ENCODE assay signal across 10 cellular contexts in genomic region chr12:6963741-6964446, GRCh38. TPM values are rescaled to one million over a fixed set of nuclear protein-coding genes. Genes with fewer than 3 reads are reported as not detected.
DNase-seq lines count a peak whose midpoint lies in the region; ATAC-seq and TF ChIP-seq lines count a peak whose summit lies in the region.
"Had no signal": no experiment of that assay in that cellular context is flagged by ENCODE, and none has a peak within 500 bp of the region (broad histone marks: within the 10 kb centered on the region; RNA-seq: fewer than 3 reads in every experiment).

No MANE protein-coding gene starts in this region.

- peaks cover 5 to 58% (median 15%) of the 10 kb centered on the region in 3 donors for H3K36me3 Mint-ChIP-seq in CD8-positive, alpha-beta memory T cell
- H3K36me3 Mint-ChIP-seq in dendritic cell treated with granulocyte-macrophage colony-stimulating factor and Interleukin-4, amounts not matched to agents 40 ng/mL and 50 ng/mL, for 4 days (ENCODE audit: low read depth), result peaks cover 74% of the 10 kb centered on the region
- peaks cover 6% of the 10 kb centered on the region for H3K36me3 Mint-ChIP-seq in natural killer cell

- DNase-seq in CD8-positive, alpha-beta memory T cell, result peak in 1 of 5 donors; percentile 49
- DNase-seq in natural killer cell (no peak), AML-193 (lab: John Stamatoyannopoulos, UW) (no peak), hippocampal formation (lab: John Stamatoyannopoulos, UW) (no peak), DMS114 treated with DMSO at 0.1 percent for 48 hours (lab: John Stamatoyannopoulos, UW; ENCODE audit: unreplicated experiment) (no peak), iPS-NIHi7 (ENCODE audit: extremely low spot score) (no peak)

- no peak overlapping the region for H3K4me2 ChIP-seq in Loucy (ENCODE audit: low read depth, low read length, poor library complexity, severe bottlenecking)

- H3K4me3 ChIP-seq in CD8-positive, alpha-beta memory T cell (ENCODE audit: low read length), result no peak overlapping the region
- no peak overlapping the region for H3K4me3 ChIP-seq in Loucy (ENCODE audit: low read length, poor library complexity, severe bottlenecking)

- peak overlapping the region; percentile 72 to 98 (median 88) for H3K27ac Mint-ChIP-seq in CD8-positive, alpha-beta memory T cell
- peak overlapping the region; percentile 93 for H3K27ac Mint-ChIP-seq in dendritic cell treated with granulocyte-macrophage colony-stimulating factor and Interleukin-4, amounts not matched to agents 40 ng/mL and 50 ng/mL, for 4 days
- H3K27ac Mint-ChIP-seq in natural killer cell, result peak overlapping the region; percentile 80 to 82

- POLR2A ChIA-PET in CD8-positive, alpha-beta memory T cell (lab: Charles Lee), result interaction anchor here (0.8 to 13.3 kb wide), 4 partner anchors 8 to 112 kb away, joined by 3 to 481 read pairs (median 5); partner anchors contain the start of genes C12orf57, ENO2, PTPN6 and RNU7-1

- peaks cover 47% of the 10 kb centered on the region for H3K36me3 ChIP-seq in CD8-positive, alpha-beta memory T cell (ENCODE audit: insufficient read depth, low read length)
- H3K36me3 ChIP-seq in Loucy (ENCODE audit: insufficient read depth, low read length), result peaks cover 30% of the 10 kb centered on the region; the same call in 1 of the 2 replicates

- no peaks in the 10 kb centered on the region for H3K27me3 ChIP-seq in CD8-positive, alpha-beta memory T cell (ENCODE audit: insufficient read depth, low read length, poor library complexity, severe bottlenecking)
- no peaks in the 10 kb centered on the region for H3K27me3 ChIP-seq in Loucy (ENCODE audit: insufficient read depth, low read length, poor library complexity, severe bottlenecking)

- H3K4me1 ChIP-seq in CD8-positive, alpha-beta memory T cell (ENCODE audit: insufficient read depth, low read length), result peaks cover 59% of the 10 kb centered on the region
- peaks cover 50% of the 10 kb centered on the region for H3K4me1 ChIP-seq in Loucy (ENCODE audit: insufficient read depth, low read length, poor library complexity, severe bottlenecking)

- no peaks in the 10 kb centered on the region for H3K9me3 ChIP-seq in CD8-positive, alpha-beta memory T cell (ENCODE audit: low read length)
- no peaks in the 10 kb centered on the region for H3K9me3 ChIP-seq in Loucy (ENCODE audit: insufficient read depth, low read depth, low read length)

- ATAC-seq in natural killer cell, result no peak

- H3K27me3 Mint-ChIP-seq in CD8-positive, alpha-beta memory T cell, result no peaks in the 10 kb centered on the region
- H3K27me3 Mint-ChIP-seq in dendritic cell treated with granulocyte-macrophage colony-stimulating factor and Interleukin-4, amounts not matched to agents 40 ng/mL and 50 ng/mL, for 4 days, result no peaks in the 10 kb centered on the region
- H3K27me3 Mint-ChIP-seq in natural killer cell (ENCODE audit: low read depth in 2 of 2), result no peaks in the 10 kb centered on the region

- H3K79me2 ChIP-seq in Loucy (ENCODE audit: insufficient read depth, low read length), result peaks cover 35% of the 10 kb centered on the region

- no peaks in the 10 kb centered on the region for H3K9me3 Mint-ChIP-seq in CD8-positive, alpha-beta memory T cell
- H3K9me3 Mint-ChIP-seq in dendritic cell treated with granulocyte-macrophage colony-stimulating factor and Interleukin-4, amounts not matched to agents 40 ng/mL and 50 ng/mL, for 4 days, result no peaks in the 10 kb centered on the region
- H3K9me3 Mint-ChIP-seq in natural killer cell, result no peaks in the 10 kb centered on the region

- H3K27ac ChIP-seq in CD8-positive, alpha-beta memory T cell (ENCODE audit: low read depth, low read length), result no peak overlapping the region

- peaks cover 11% of the 10 kb centered on the region for H4K20me1 ChIP-seq in Loucy (ENCODE audit: insufficient read depth, low read length, poor library complexity, severe bottlenecking)

- peaks cover 43 to 60% (median 58%) of the 10 kb centered on the region in 3 donors for H3K4me1 Mint-ChIP-seq in CD8-positive, alpha-beta memory T cell
- peaks cover 79% of the 10 kb centered on the region for H3K4me1 Mint-ChIP-seq in dendritic cell treated with granulocyte-macrophage colony-stimulating factor and Interleukin-4, amounts not matched to agents 40 ng/mL and 50 ng/mL, for 4 days (ENCODE audit: low read depth)
- H3K4me1 Mint-ChIP-seq in natural killer cell, result peaks cover 32 to 44% of the 10 kb centered on the region in 2 donors

- H2AFZ ChIP-seq in Loucy (ENCODE audit: low read length), result no peak overlapping the region

- no peak for TF ChIP-seq CTCF in Loucy (conservative IDR thresholded peaks at IDR 0.05; ENCODE audit: low read length)
- TF ChIP-seq CTCF in natural killer cell (IDR thresholded peaks at IDR 0.05), result no peak

- CTCF ChIA-PET in CD8-positive, alpha-beta memory T cell (lab: Charles Lee), result interaction anchor here (0.8 to 13.3 kb wide), 10 partner anchors 8 to 147 kb away, joined by 3 to 815 read pairs (median 10); partner anchors contain the start of genes ATN1, C12orf57, CDCA3 and ENO2

- no peaks in the 10 kb centered on the region for H3K9me2 ChIP-seq in Loucy (replicated peaks; ENCODE audit: low read depth, low read length)

- peaks cover 13% of the 10 kb centered on the region for H3F3A ChIP-seq in Loucy (ENCODE audit: low read depth)

- peak overlapping the region; percentile 36 for H3K9ac ChIP-seq in Loucy (ENCODE audit: low read depth, low read length, poor library complexity, severe bottlenecking)

- intact Hi-C loops in dendritic cell treated with granulocyte-macrophage colony-stimulating factor and Interleukin-4, amounts not matched to agents 40 ng/mL and 50 ng/mL, for 4 days (cut with micrococcal nuclease), result no loop called here
- intact Hi-C loops in natural killer cell (cut with micrococcal nuclease), result no loop called here

- H3K4me3 Mint-ChIP-seq in CD8-positive, alpha-beta memory T cell, result no peak overlapping the region
- no peak overlapping the region for H3K4me3 Mint-ChIP-seq in dendritic cell treated with granulocyte-macrophage colony-stimulating factor and Interleukin-4, amounts not matched to agents 40 ng/mL and 50 ng/mL, for 4 days
- no peak overlapping the region for H3K4me3 Mint-ChIP-seq in natural killer cell

RNA-seq across cellular contexts. Expression of gene PHB2, which starts 6.6 kb away (rescaled TPM):
- 100 to 1,000 TPM; 499 to 503 TPM for total RNA-seq in CD8-positive, alpha-beta memory T cell
- polyA plus RNA-seq in CD8-positive, alpha-beta memory T cell, result 116 TPM
- 100 to 1,000 TPM; 123 to 133 (median 127) TPM for total RNA-seq in natural killer cell

RNA-seq across cellular contexts. Expression of gene EMG1, which starts 6.8 kb away (rescaled TPM):
- 100 to 1,000 TPM; 158 to 161 TPM for total RNA-seq in CD8-positive, alpha-beta memory T cell
- polyA plus RNA-seq in CD8-positive, alpha-beta memory T cell, result 64.4 TPM
- 10 to 100 TPM; 22.1 to 30.4 (median 23.3) TPM for total RNA-seq in natural killer cell

RNA-seq across cellular contexts. Expression of gene PTPN6, which starts 12.7 kb away (rescaled TPM):
- total RNA-seq in CD8-positive, alpha-beta memory T cell, result 100 to 1,000 TPM; 456 to 460 TPM
- polyA plus RNA-seq in CD8-positive, alpha-beta memory T cell, result 379 TPM
- 100 to 1,000 TPM; 279 to 357 (median 312) TPM for total RNA-seq in natural killer cell

RNA-seq across cellular contexts. Expression of gene C12orf57, which starts 20.1 kb away (rescaled TPM):
- total RNA-seq in CD8-positive, alpha-beta memory T cell, result 100 to 1,000 TPM; 297 to 304 TPM
- 259 TPM for polyA plus RNA-seq in CD8-positive, alpha-beta memory T cell
- total RNA-seq in natural killer cell, result 100 to 1,000 TPM; 125 to 157 (median 126) TPM

RNA-seq across cellular contexts. Expression of gene RNU7-1, which starts 20.3 kb away (rescaled TPM):
- total RNA-seq in CD8-positive, alpha-beta memory T cell, result not detected
- not detected for polyA plus RNA-seq in CD8-positive, alpha-beta memory T cell
- total RNA-seq in natural killer cell, result not detected
- total RNA-seq: M059J, mucosa of gallbladder had no signal

Comparison
In these comparisons a context has a peak if more than half of its experiments do, and no peak if none do; other contexts are left out.
1. RNA of gene EMG1, which starts 6.8 kb away (total RNA-seq): 158 to 161 TPM in CD8-positive, alpha-beta memory T cell; 22.1 to 30.4 TPM in natural killer cell; every median in the first group is over 4 times any median in the second.
2. Peak in every context shown above with its lines, with median percentiles within 50 percentile points of each other: H3K27ac Mint-ChIP-seq.